In genomic region chr3:194070220-194070633, GRCh38 we compare ENCODE assay signal across 8 cellular contexts.
DNase-seq lines count a peak whose midpoint lies in the region; ATAC-seq, FAIRE-seq and TF ChIP-seq lines count a peak whose summit lies in the region.

No MANE protein-coding gene starts in this region.

- peaks cover 26% of the 10 kb centered on the region; the same call in 1 of the 2 replicates for H3K27me3 ChIP-seq in OCI-LY1 (ENCODE audit: insufficient read depth, low read length)
- H3K27me3 ChIP-seq in endodermal cell (ENCODE audit: control insufficient read depth, insufficient read depth, low read length, poor library complexity, severe bottlenecking), result peaks cover 5% of the 10 kb centered on the region
- no peaks in the 10 kb centered on the region for H3K27me3 ChIP-seq in pancreas

- intact Hi-C loops in pancreas (cut with DNase I), result loop anchor here in 1 of 3 donors (10.0 kb wide), 2 partner anchors 65 to 245 kb away; partner anchors contain the start of gene HES1

- 88% methylated on average over 11 to 15 of the region's 15 CpGs for WGBS in endodermal cell (ENCODE audit: insufficient coverage in 1 of 2, insufficient read length in 1 of 2), 2 experiments
- WGBS in pancreas, 2 donors, result 53 to 61% methylated on average over 14 to 15 of the region's 15 CpGs

- peak overlapping the region; percentile 50 for H3K4me3 Mint-ChIP-seq in endodermal cell

- TF ChIP-seq CTCF in OCI-LY1 (IDR thresholded peaks at IDR 0.05; ENCODE audit: low read length) (no peak), endodermal cell (conservative IDR thresholded peaks at IDR 0.05) (no peak), pancreas (IDR thresholded peaks at IDR 0.05) (no peak)

- no peaks in the 10 kb centered on the region for H3K4me1 Mint-ChIP-seq in endodermal cell

- peaks cover 8% of the 10 kb centered on the region for H3K9me3 Mint-ChIP-seq in endodermal cell

- H3K9me3 ChIP-seq in OCI-LY1 (ENCODE audit: low read length) (peaks cover 11% of the 10 kb centered on the region; the same call in 1 of the 2 replicates), endodermal cell (ENCODE audit: control insufficient read depth, low read length) (no peaks in the 10 kb centered on the region), pancreas (no peaks in the 10 kb centered on the region)

- H3K27ac ChIP-seq in OCI-LY1 (ENCODE audit: low read depth, low read length, poor library complexity, severe bottlenecking), result no peak overlapping the region
- H3K27ac ChIP-seq in endodermal cell (ENCODE audit: low read depth, low read length), result peak overlapping the region; percentile 74
- H3K27ac ChIP-seq in pancreas, result peak overlapping the region; percentile 89 to 99 (median 94)

- H3K4me3 ChIP-seq in OCI-LY1 (ENCODE audit: low read depth, low read length, poor library complexity, severe bottlenecking), result peak overlapping the region; percentile 58
- no peak overlapping the region for H3K4me3 ChIP-seq in endodermal cell (ENCODE audit: low read length)
- peak overlapping the region in 3 of 4 donors; percentile 25 to 47 (median 41) for H3K4me3 ChIP-seq in pancreas

- no peaks in the 10 kb centered on the region for H3F3A ChIP-seq in OCI-LY1 (ENCODE audit: insufficient read depth, low read length)

- no peaks in the 10 kb centered on the region for H4K20me1 ChIP-seq in OCI-LY1 (ENCODE audit: insufficient read depth, low read length)

- no peaks in the 10 kb centered on the region for H3K9me2 ChIP-seq in OCI-LY1 (ENCODE audit: low read depth, low read length)

- no peak for FAIRE-seq in pancreas (lab: Jason Lieb, UNC)

- H3K36me3 ChIP-seq in OCI-LY1 (ENCODE audit: insufficient read depth, low read length) (no peaks in the 10 kb centered on the region), endodermal cell (ENCODE audit: control insufficient read depth, insufficient read depth, low read length) (no peaks in the 10 kb centered on the region), pancreas (no peaks in the 10 kb centered on the region)

- H2AFZ ChIP-seq in OCI-LY1 (ENCODE audit: low read length), result no peak overlapping the region

- H3K4me2 ChIP-seq in OCI-LY1 (ENCODE audit: low read length), result peak overlapping the region; percentile 71

- H3K79me2 ChIP-seq in OCI-LY1 (ENCODE audit: insufficient read depth, low read length), result no peaks in the 10 kb centered on the region

- H3K27me3 Mint-ChIP-seq in endodermal cell (ENCODE audit: insufficient read depth), result peaks cover 13% of the 10 kb centered on the region

- H3K36me3 Mint-ChIP-seq in endodermal cell (ENCODE audit: low read depth), result no peaks in the 10 kb centered on the region

- H3K9ac ChIP-seq in OCI-LY1 (ENCODE audit: low read length) (peak overlapping the region; percentile 30; the same call in 1 of the 2 replicates), endodermal cell (ENCODE audit: extremely low read depth, low read length, poor library complexity, severe bottlenecking) (no peak overlapping the region)

- DNase-seq in COR-L47 (lab: John Stamatoyannopoulos, UW) (peak; percentile 13), endodermal cell (no peak), pancreas (peak in 3 of 6 donors; percentile 30 to 88 (median 84)), putamen (ENCODE audit: low spot score) (no peak), NCI-H128 (lab: John Stamatoyannopoulos, UW; ENCODE audit: unreplicated experiment) (no peak), NCI-H2081 treated with DMSO at 0.1 percent for 48 hours (lab: John Stamatoyannopoulos, UW) (no peak)
- no peak for DNase-seq in activated CD4-positive, alpha-beta T cell treated with anti-CD3 and anti-CD28 coated beads for 1 hour

- ATAC-seq in pancreas, result peak in 1 of 4 donors; percentile 1

- H3K4me1 ChIP-seq in OCI-LY1 (ENCODE audit: insufficient read depth, low read length, severe bottlenecking) (peaks cover 10% of the 10 kb centered on the region), endodermal cell (ENCODE audit: control insufficient read depth, insufficient read depth, low read length) (no peaks in the 10 kb centered on the region), pancreas (peaks cover 15 to 19% (median 16%) of the 10 kb centered on the region in 3 donors)

- no peak overlapping the region for H3K27ac Mint-ChIP-seq in endodermal cell
